19 cellular contexts compared by ENCODE assay signal in genomic region chr14:77271113-77271710, GRCh38. TPM values are rescaled to one million over a fixed set of nuclear protein-coding genes. Genes with fewer than 3 reads are reported as not detected.
A peak's percentile ranks its signal among the peaks of the same experiment; 100 is the strongest.
DNase-seq lines count a peak whose midpoint lies in the region; ATAC-seq and TF ChIP-seq lines count a peak whose summit lies in the region.
"Had no signal": no experiment of that assay in that cellular context is flagged by ENCODE, and none has a peak within 500 bp of the region (broad histone marks: within the 10 kb centered on the region; RNA-seq: fewer than 3 reads in every experiment).

NGB (minus strand) TSS chr14:77271206; CDS start chr14:77270937, 269 bp downstream.

- H2AFZ ChIP-seq in DND-41 (ENCODE audit: low read depth, low read length) (no peak within 1 kb of the TSS), neuronal stem cell (ENCODE audit: low read length) (peak within 1 kb of the TSS; percentile 77)

- H2BK15ac ChIP-seq in neuronal stem cell (ENCODE audit: low read length) = no peak within 1 kb of the TSS

- H3K18ac ChIP-seq in neuronal stem cell (ENCODE audit: low read length) = peak within 1 kb of the TSS; percentile 87

- TF ChIP-seq CTCF in DND-41 (IDR thresholded peaks at IDR 0.05; ENCODE audit: borderline replicate concordance, extremely low read depth, low read length, poor library complexity, severe bottlenecking) = no peak
- no peak for TF ChIP-seq CTCF in prostate gland (IDR thresholded peaks at IDR 0.05)

- H3K9ac ChIP-seq in DND-41 (ENCODE audit: low read depth, low read length) = no peak within 1 kb of the TSS
- peak within 1 kb of the TSS; percentile 66 for H3K9ac ChIP-seq in neuronal stem cell (ENCODE audit: low read depth, low read length, poor library complexity)
- H3K9ac ChIP-seq: KMS-11 had no signal

- TF ChIP-seq POLR2A in prostate gland (IDR thresholded peaks at IDR 0.05) = no peak

- H3K4me2 ChIP-seq in DND-41 (ENCODE audit: insufficient read depth, low read length) (peak within 1 kb of the TSS; percentile 26; the same call in 1 of the 2 replicates), neuronal stem cell (ENCODE audit: insufficient read depth, low read length, poor library complexity, severe bottlenecking) (peak within 1 kb of the TSS; percentile 72)
- H3K4me2 ChIP-seq: KMS-11 had no signal

- ATAC-seq in DND-41 (ENCODE audit: insufficient read depth, low read depth) (no peak), HG03280 (IDR thresholded peaks at IDR 0.05; ENCODE audit: unreplicated experiment) (no peak)
- ATAC-seq: activated T-helper 17 cell treated with anti-CD3 and anti-CD28 coated beads, Interleukin-2, amount 50 U/mL, for 72 hours had no signal

- no peaks in the 10 kb centered on the region for H3K79me2 ChIP-seq in DND-41 (ENCODE audit: insufficient read depth, low read length)

- peak within 1 kb of the TSS; percentile 72 for H2BK5ac ChIP-seq in neuronal stem cell (ENCODE audit: low read length)

- WGBS in iPS DF 6.9 (ENCODE audit: insufficient coverage, insufficient read length) = no CpG with 5 or more reads among the region's 38 CpGs
- WGBS in neuronal stem cell (ENCODE audit: extremely low coverage in 2 of 2, insufficient read length in 2 of 2, insufficient replicate concordance in 1 of 2), 2 donors = no CpG with 5 or more reads among the region's 38 CpGs
- WGBS in prostate gland = 31% methylated on average over 14 of the region's 38 CpGs

- no peaks in the 10 kb centered on the region for H3K79me1 ChIP-seq in neuronal stem cell (ENCODE audit: low read depth, low read length)

- no peak within 1 kb of the TSS for H2BK120ac ChIP-seq in neuronal stem cell (ENCODE audit: low read depth, low read length)

- peak within 1 kb of the TSS; percentile 87 for H3K14ac ChIP-seq in neuronal stem cell (ENCODE audit: low read length)

- H3K4me3 ChIP-seq in DND-41 (ENCODE audit: low read depth in 1 of 2, low read length in 2 of 2) (no peak within 1 kb of the TSS), iPS DF 6.9 (ENCODE audit: low read length) (peak within 1 kb of the TSS; percentile 38; the same call in 1 of the 2 replicates), neuronal stem cell (ENCODE audit: low read length in 2 of 2) (peak within 1 kb of the TSS in 1 of 2 donors; percentile 74), prostate gland (no peak within 1 kb of the TSS)
- H3K4me3 ChIP-seq: lung, SK-N-MC had no signal

- no peak within 1 kb of the TSS for H3K4ac ChIP-seq in neuronal stem cell (ENCODE audit: low read length)

- no peak for DNase-seq in DND-41
- peak; percentile 73 for DNase-seq in NCI-H69 (lab: John Stamatoyannopoulos, UW)
- no peak for DNase-seq in iPS DF 6.9 (ENCODE audit: low read depth, low spot score)
- DNase-seq in neuronal stem cell (ENCODE audit: low spot score) = no peak
- no peak for DNase-seq in prostate gland (ENCODE audit: low spot score)
- no peak for DNase-seq in NCI-H510A (lab: John Stamatoyannopoulos, UW)
- DNase-seq in activated CD4-positive, alpha-beta T cell treated with anti-CD3 and anti-CD28 coated beads for 1 hour = no peak
- DNase-seq: activated CD8-positive, alpha-beta memory T cell treated with anti-CD3 and anti-CD28 coated beads for 24 hours; amygdala; CD4-positive, CD25-positive, alpha-beta regulatory T cell; NCI-H1436 had no signal

- H3K9me3 ChIP-seq in DND-41 (ENCODE audit: insufficient read depth, low read length, severe bottlenecking) = no peaks in the 10 kb centered on the region
- H3K9me3 ChIP-seq in iPS DF 6.9 (ENCODE audit: control insufficient read depth, insufficient read depth, low read length) = no peaks in the 10 kb centered on the region
- peaks cover 7 to 8% of the 10 kb centered on the region in 2 donors for H3K9me3 ChIP-seq in neuronal stem cell (replicated peaks in 1 of 2; ENCODE audit: control insufficient read depth in 2 of 2, insufficient read depth in 1 of 2, low read depth in 1 of 2, low read length in 2 of 2)
- H3K9me3 ChIP-seq in prostate gland = no peaks in the 10 kb centered on the region

- no peaks in the 10 kb centered on the region for H4K20me1 ChIP-seq in DND-41 (ENCODE audit: insufficient read depth, low read length)

- peak within 1 kb of the TSS; percentile 39 for H3K23ac ChIP-seq in neuronal stem cell (ENCODE audit: low read depth, low read length, poor library complexity)

- H3K4me1 ChIP-seq in DND-41 (ENCODE audit: insufficient read depth, low read length) = peaks cover 19% of the 10 kb centered on the region
- peaks cover 6% of the 10 kb centered on the region; the same call in 1 of the 2 replicates for H3K4me1 ChIP-seq in iPS DF 6.9 (ENCODE audit: control insufficient read depth, insufficient read depth, low read length)
- H3K4me1 ChIP-seq in neuronal stem cell (ENCODE audit: control insufficient read depth in 2 of 2, insufficient read depth in 1 of 2, low read depth in 1 of 2, low read length in 2 of 2) = peaks cover 3 to 8% of the 10 kb centered on the region in 2 donors
- H3K4me1 ChIP-seq in prostate gland (replicated peaks) = no peaks in the 10 kb centered on the region

- intact Hi-C loops in prostate gland (cut with DNase I) = no loop called here

- no peaks in the 10 kb centered on the region for H3K27me3 ChIP-seq in DND-41 (ENCODE audit: insufficient read depth, low read length, poor library complexity)
- H3K27me3 ChIP-seq in iPS DF 6.9 (ENCODE audit: control insufficient read depth, insufficient read depth, low read length) = peaks cover 21% of the 10 kb centered on the region
- peaks cover 10 to 65% (median 41%) of the 10 kb centered on the region in 3 experiments for H3K27me3 ChIP-seq in neuronal stem cell (ENCODE audit: control insufficient read depth in 3 of 3, insufficient read depth in 3 of 3, low read depth in 1 of 3, low read length in 3 of 3)
- peaks cover 20% of the 10 kb centered on the region for H3K27me3 ChIP-seq in prostate gland (replicated peaks; ENCODE audit: insufficient read depth)

- no peak within 1 kb of the TSS for H4K8ac ChIP-seq in neuronal stem cell (ENCODE audit: low read depth, low read length)

- H3K27ac ChIP-seq in DND-41 (ENCODE audit: low read length) (no peak within 1 kb of the TSS), iPS DF 6.9 (ENCODE audit: low read length) (no peak within 1 kb of the TSS), neuronal stem cell (replicated peaks; ENCODE audit: low read length) (no peak within 1 kb of the TSS), prostate gland (no peak within 1 kb of the TSS)
- H3K27ac ChIP-seq: KMS-11, SK-N-MC, VCaP had no signal

- H3K36me3 ChIP-seq in DND-41 (ENCODE audit: insufficient read depth, low read length) (no peaks in the 10 kb centered on the region), iPS DF 6.9 (ENCODE audit: control insufficient read depth, insufficient read depth, low read length) (no peaks in the 10 kb centered on the region), neuronal stem cell (replicated peaks in 1 of 2; ENCODE audit: control insufficient read depth in 2 of 2, insufficient read depth in 2 of 2, low read length in 2 of 2) (no peaks in the 10 kb centered on the region), prostate gland (no peaks in the 10 kb centered on the region)

- H2BK12ac ChIP-seq in neuronal stem cell (ENCODE audit: low read length) = peak within 1 kb of the TSS; percentile 43

- no peak within 1 kb of the TSS for H4K91ac ChIP-seq in neuronal stem cell (ENCODE audit: low read depth, low read length, poor library complexity)

- H2AK5ac ChIP-seq in neuronal stem cell (ENCODE audit: low read depth, low read length) = peak within 1 kb of the TSS; percentile 44

RNA-seq across cellular contexts. Expression of gene NGB, which starts in this region (rescaled TPM):
- polyA plus RNA-seq in neuronal stem cell (2013, experiment 1 of 2) = not detected
- not detected for polyA plus RNA-seq in neuronal stem cell (2013, experiment 2 of 2)
- total RNA-seq in prostate gland = under 1 TPM in 1 of 2 donors, not detected in 1; 0.91 TPM
- total RNA-seq: activated T-helper 17 cell treated with anti-CD3 and anti-CD28 coated beads, Interleukin-2, amount 50 U/mL, for 72 hours; CD4-positive, CD25-positive, alpha-beta regulatory T cell; G401; lung; NCI-H460 had no signal
- polyA plus RNA-seq: CD4-positive, CD25-positive, alpha-beta regulatory T cell; lung had no signal
